In genomic region chr6:119986934-119987549, GRCh38 we compare ENCODE assay signal across 1 cellular context.
TF ChIP-seq lines count a peak whose summit lies in the region.

No MANE protein-coding gene starts in this region.

TF ChIP-seq in K562, 482 proteins besides CTCF, POLR2A, EP300 and RAD21 (continued from another document):
- TF ChIP-seq, protein P1, sequence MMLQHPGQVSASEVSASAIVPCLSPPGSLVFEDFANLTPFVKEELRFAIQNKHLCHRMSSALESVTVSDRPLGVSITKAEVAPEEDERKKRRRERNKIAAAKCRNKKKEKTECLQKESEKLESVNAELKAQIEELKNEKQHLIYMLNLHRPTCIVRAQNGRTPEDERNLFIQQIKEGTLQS (IDR thresholded peaks at IDR 0.05) = peak; percentile 21; the same call in 1 of the 2 replicates
- TF ChIP-seq, protein P1 (CRISPR knock-in tag; conservative IDR thresholded peaks at IDR 0.05) = no peak
- TF ChIP-seq ILK (tag; IDR thresholded peaks at IDR 0.05; ENCODE audit: borderline replicate concordance, low read depth) (no peak), STAT5A (IDR thresholded peaks at IDR 0.05; ENCODE audit: borderline replicate concordance, low read length) (no peak)
